10 cellular contexts compared by ENCODE assay signal in genomic region chr16:11672206-11673090, GRCh38. TPM values are rescaled to one million over a fixed set of nuclear protein-coding genes. Genes with fewer than 3 reads are reported as not detected.
A peak's percentile ranks its signal among the peaks of the same experiment; 100 is the strongest.
DNase-seq lines count a peak whose midpoint lies in the region; ATAC-seq, FAIRE-seq and TF ChIP-seq lines count a peak whose summit lies in the region.
"Had no signal": no experiment of that assay in that cellular context is flagged by ENCODE, and none has a peak within 500 bp of the region (broad histone marks: within the 10 kb centered on the region; RNA-seq: fewer than 3 reads in every experiment).

No MANE protein-coding gene starts in this region.

- H2BK120ac ChIP-seq in trophoblast cell (ENCODE audit: insufficient read depth, low read length, poor library complexity) = no peak overlapping the region

- H3K23ac ChIP-seq in trophoblast cell (ENCODE audit: low read length) = no peak overlapping the region

- peaks cover 4% of the 10 kb centered on the region; the same call in 1 of the 3 replicates for H3K36me3 ChIP-seq in K562 (ENCODE audit: control insufficient read depth, insufficient read depth, low read length)
- peaks cover 17 to 24% of the 10 kb centered on the region in 2 experiments for H3K36me3 ChIP-seq in trophoblast cell (ENCODE audit: control insufficient read depth in 1 of 2, insufficient read depth in 2 of 2, low read length in 2 of 2)

- peaks cover 8% of the 10 kb centered on the region for H3K79me1 ChIP-seq in trophoblast cell (ENCODE audit: low read length)

- H4K8ac ChIP-seq in trophoblast cell (ENCODE audit: low read depth, low read length) = no peak overlapping the region

- TF ChIP-seq POLR2A in K562 (conservative IDR thresholded peaks at IDR 0.05) = no peak

- peak overlapping the region in 1 of 2 experiments; percentile 66; a peak in 2 of 4 replicates for H3K9ac ChIP-seq in K562 (ENCODE audit: insufficient read depth in 1 of 2, low read depth in 2 of 2, low read length in 2 of 2)
- no peak overlapping the region for H3K9ac ChIP-seq in trophoblast cell (ENCODE audit: low read length)

- no peaks in the 10 kb centered on the region for H3K9me3 ChIP-seq in K562 (replicated peaks; ENCODE audit: control insufficient read depth, insufficient read depth, low read depth, low read length)
- peaks cover 6% of the 10 kb centered on the region for H3K9me3 ChIP-seq in trophoblast cell (ENCODE audit: insufficient read depth, low read depth, low read length)

- H2AK5ac ChIP-seq in trophoblast cell (ENCODE audit: low read length) = no peak overlapping the region

- H3K27ac ChIP-seq in K562 (ENCODE audit: extremely low read depth, low read depth, low read length) (no peak overlapping the region), trophoblast cell (ENCODE audit: low read depth, low read length) (no peak overlapping the region)

- in situ Hi-C loops in K562 (cut with MboI) = loop anchor here (25.0 kb wide), 1 partner anchor 710 kb away; no protein-coding TSS in a partner anchor

- H3K4me1 ChIP-seq in K562 (replicated peaks in 1 of 2; ENCODE audit: control insufficient read depth in 2 of 2, insufficient read depth in 2 of 2, low read length in 2 of 2) (peaks cover 4 to 70% of the 10 kb centered on the region in 2 experiments; a peak in 4 of 5 replicates), trophoblast cell (ENCODE audit: control insufficient read depth in 1 of 2, insufficient read depth in 2 of 2, low read length in 2 of 2) (peaks cover 39 to 54% of the 10 kb centered on the region in 2 experiments)

- peak overlapping the region; percentile 31 for H3K4ac ChIP-seq in trophoblast cell (ENCODE audit: low read depth, low read length)

- no peak for ATAC-seq in K562
- no peak for ATAC-seq in GM18907 (IDR thresholded peaks at IDR 0.05; ENCODE audit: unreplicated experiment)
- ATAC-seq: PC-3 had no signal

- H3K4me3 ChIP-seq in GM12865 (ENCODE audit: low read depth, low read length) (no peak overlapping the region), K562 (no peak overlapping the region), trophoblast cell (ENCODE audit: low read depth, low read length) (no peak overlapping the region)
- H3K4me3 ChIP-seq: skin epidermis had no signal

- no peak overlapping the region for H4K91ac ChIP-seq in trophoblast cell (ENCODE audit: low read depth, low read length)

- no peak overlapping the region for H4K12ac ChIP-seq in trophoblast cell (ENCODE audit: low read depth, low read length)

- TF ChIP-seq RAD21 in K562 (CRISPR knock-in tag; conservative IDR thresholded peaks at IDR 0.05 in 1 of 2, IDR thresholded peaks at IDR 0.05 in 1 of 2) = no peak

- TF ChIP-seq EP300 in K562 (IDR thresholded peaks at IDR 0.05; ENCODE audit: low read length) = no peak

- H3K4me2 ChIP-seq in K562 (ENCODE audit: insufficient read depth, low read length) (no peak overlapping the region), trophoblast cell (ENCODE audit: low read length) (no peak overlapping the region)

- H2AFZ ChIP-seq in K562 (ENCODE audit: low read depth, low read length) = 0 out of 2 replicates have a peak overlapping the region, but pooled peaks have one; percentile 14
- H2AFZ ChIP-seq in trophoblast cell (ENCODE audit: insufficient read depth, low read length, poor library complexity) = peak overlapping the region; percentile 23

- no TSS peak for BruUV-seq in K562 (replicated peaks; lab: Mats Ljungman, UMichigan)

- H3K79me2 ChIP-seq in K562 (ENCODE audit: control insufficient read depth, insufficient read depth, low read length) (no peaks in the 10 kb centered on the region), trophoblast cell (ENCODE audit: control insufficient read depth, insufficient read depth, low read length, poor library complexity) (peaks cover 15% of the 10 kb centered on the region)

- CTCF ChIA-PET in K562 (lab: Yijun Ruan, JAX; ENCODE audit: low intra/inter-chr PET ratio) = no interaction called here

- no peak for FAIRE-seq in K562 (lab: Jason Lieb, UNC)
- no peak for FAIRE-seq in D721Med (lab: Jason Lieb, UNC)

- POLR2A ChIA-PET in K562 (lab: Yijun Ruan, JAX) = no interaction called here

- peak; percentile 78 for DNase-seq in GM12865 (ENCODE audit: low read depth)
- DNase-seq in MV-4-11 (lab: John Stamatoyannopoulos, UW) = peak; percentile 24
- peak in 2 of 4 experiments; percentile 34 to 35 for DNase-seq in K562 (ENCODE audit: extremely low read depth in 1 of 4, low spot score in 3 of 4)
- no peak for DNase-seq in trophoblast cell
- no peak for DNase-seq in amniotic stem cell (lab: John Stamatoyannopoulos, UW)
- no peak for DNase-seq in D721Med (ENCODE audit: insufficient read length, low spot score)
- DNase-seq in NCI-H510A treated with DMSO at 0.1 percent for 48 hours (lab: John Stamatoyannopoulos, UW) = no peak
- DNase-seq: PC-3 had no signal

- peaks cover 21% of the 10 kb centered on the region for H4K20me1 ChIP-seq in K562 (replicated peaks; ENCODE audit: control insufficient read depth, insufficient read depth, low read length)

- H3K9me1 ChIP-seq in K562 (ENCODE audit: control insufficient read depth, insufficient read depth, low read length) = no peaks in the 10 kb centered on the region

- intact Hi-C loops in K562 (cut with micrococcal nuclease) = loop anchor here (10.0 kb wide), 1 partner anchor 142 kb away; no protein-coding TSS in a partner anchor

- peaks cover 0 to under 1% of the 10 kb centered on the region in 2 experiments; a peak in 1 of 5 replicates for H3K27me3 ChIP-seq in K562 (ENCODE audit: control insufficient read depth in 2 of 2, insufficient read depth in 2 of 2, low read length in 2 of 2)
- no peaks in the 10 kb centered on the region for H3K27me3 ChIP-seq in trophoblast cell (ENCODE audit: insufficient read depth, low read length)

- TF ChIP-seq CTCF in GM12865 (IDR thresholded peaks at IDR 0.05; ENCODE audit: insufficient read depth, low read depth, low read length, missing control alignments) (no peak), K562 (IDR thresholded peaks at IDR 0.05 in 2 of 3, conservative IDR thresholded peaks at IDR 0.05 in 1 of 3; ENCODE audit: insufficient read depth in 2 of 3, low read depth in 1 of 3, low read length in 3 of 3) (no peak), D721Med (IDR thresholded peaks at IDR 0.05; ENCODE audit: insufficient read depth, missing control alignments) (no peak)

- H2BK12ac ChIP-seq in trophoblast cell (ENCODE audit: low read length) = no peak overlapping the region

- H2BK5ac ChIP-seq in trophoblast cell (ENCODE audit: low read depth, low read length, poor library complexity) = no peak overlapping the region

- 55% methylated on average over 20 of the region's 25 CpGs for WGBS in K562 (ENCODE audit: insufficient coverage, low coverage, missing lambda C conversion rate)
- no CpG with 5 or more reads among the region's 25 CpGs for WGBS in trophoblast cell (ENCODE audit: extremely low coverage, insufficient coverage, insufficient read length)

- peak overlapping the region; percentile 34 for H3K18ac ChIP-seq in trophoblast cell (ENCODE audit: low read length)

- peak overlapping the region; percentile 17 for H3K14ac ChIP-seq in trophoblast cell (ENCODE audit: low read length)

TF ChIP-seq in K562, 482 proteins besides CTCF, POLR2A, EP300 and RAD21 (continues in another document):
- TF ChIP-seq FOXM1 (IDR thresholded peaks at IDR 0.05; ENCODE audit: low read depth) (no peak), FOXM1 (CRISPR knock-in tag; IDR thresholded peaks at IDR 0.05; ENCODE audit: low read depth) (no peak), RBM25 (IDR thresholded peaks at IDR 0.05; ENCODE audit: low read depth, low read length, severe bottlenecking) (no peak), MEF2A (IDR thresholded peaks at IDR 0.05; ENCODE audit: control insufficient read depth, low read depth, low read length) (no peak), CSDE1 (IDR thresholded peaks at IDR 0.05) (no peak), SAFB2 (IDR thresholded peaks at IDR 0.05; ENCODE audit: borderline replicate concordance, low read depth, low read length, severe bottlenecking) (no peak), NELFE (IDR thresholded peaks at IDR 0.05; ENCODE audit: insufficient read depth, insufficient read length) (no peak), GABPA (tag; conservative IDR thresholded peaks at IDR 0.05; ENCODE audit: low read depth) (peak; percentile 43; the same call in 1 of the 2 replicates), ZNF785 (CRISPR knock-in tag; IDR thresholded peaks at IDR 0.05) (no peak), ZNF324 (CRISPR knock-in tag; IDR thresholded peaks at IDR 0.05) (no peak), SRF (CRISPR knock-in tag; IDR thresholded peaks at IDR 0.05) (no peak), MAX (CRISPR knock-in tag; IDR thresholded peaks at IDR 0.05) (no peak), CEBPG (CRISPR knock-in tag; IDR thresholded peaks at IDR 0.05) (no peak), CEBPG (tag; conservative IDR thresholded peaks at IDR 0.05 in 1 of 2, IDR thresholded peaks at IDR 0.05 in 1 of 2) (no peak), PTRF (tag; IDR thresholded peaks at IDR 0.05) (no peak), SPI1 (IDR thresholded peaks at IDR 0.05; ENCODE audit: borderline replicate concordance, low read depth, low read length) (peak; percentile 85)

RNA-seq across cellular contexts. Expression of gene SNN, which starts 4.2 kb away (rescaled TPM):
- 0.81 and 2.2 TPM in 2 replicates for total RNA-seq in K562 (2011; cell fraction: chromatin; rRNA removed; ENCODE audit: low replicate concordance)
- 1.7 and 2.0 TPM in 2 replicates for total RNA-seq in K562 (2011; cell fraction: nucleolus; rRNA removed)
- total RNA-seq in K562 (2011; cell fraction: nucleoplasm; rRNA removed) = 1.8 and 2.4 TPM in 2 replicates
- total RNA-seq in K562 (2014; rRNA removed) (1.4 and 2.4 TPM in 2 replicates), K562 (2014; rRNA removed; fragmentation: Illumina TruSeq; extraction: Trizol) (1.5 and 1.6 TPM in 2 replicates), K562 (2015; rRNA removed; fragmentation: Illumina TruSeq; extraction: Trizol) (2.8 and 3.0 TPM in 2 replicates), K562 (2021) (2.0 and 2.9 TPM in 2 replicates)
- polyA plus RNA-seq in K562 (2011; rRNA removed) (2.2 and 2.3 TPM in 2 replicates), K562 (2014; fragmentation: Illumina TruSeq; extraction: Trizol) (1.9 and 2.6 TPM in 2 replicates), K562 (2014; fragmentation: Nextera tagmentation; extraction: Ambion mirVana) (under 1 TPM; 0.07 to 0.22 TPM), K562 (2014; rRNA removed) (1.9 and 2.5 TPM in 2 replicates)
- 2.3 and 2.9 TPM in 2 replicates for polyA plus RNA-seq in K562 (2011; cell fraction: cytosol; rRNA removed)
- polyA plus RNA-seq in K562 (2011; cell fraction: nucleus; rRNA removed) = 1.2 and 2.1 TPM in 2 replicates
- 3.0 and 3.7 TPM in 2 replicates for polyA plus RNA-seq in K562 (2012)
- polyA minus RNA-seq in K562 (2011; rRNA and poly(A)+ RNA removed) = 1.4 TPM in 2 replicates
- 0.67 and 1.7 TPM in 2 replicates for polyA minus RNA-seq in K562 (2011; cell fraction: cytosol; rRNA and poly(A)+ RNA removed)
- polyA minus RNA-seq in K562 (2011; cell fraction: nucleus; rRNA and poly(A)+ RNA removed) = 0.94 and 2.0 TPM in 2 replicates
- 29.9 and 30.4 TPM in 2 replicates for polyA plus RNA-seq in trophoblast cell (2013)

Comparison
In these comparisons a context has a peak if more than half of its experiments do, and no peak if none do; other contexts are left out.
1. DNase-seq: peak in GM12865 (single experiment) and MV-4-11 (single experiment); none in trophoblast cell (0 of 2), amniotic stem cell (single experiment), D721Med (single experiment) and NCI-H510A treated with DMSO at 0.1 percent for 48 hours (single experiment).